In the genomic region with DNA sequence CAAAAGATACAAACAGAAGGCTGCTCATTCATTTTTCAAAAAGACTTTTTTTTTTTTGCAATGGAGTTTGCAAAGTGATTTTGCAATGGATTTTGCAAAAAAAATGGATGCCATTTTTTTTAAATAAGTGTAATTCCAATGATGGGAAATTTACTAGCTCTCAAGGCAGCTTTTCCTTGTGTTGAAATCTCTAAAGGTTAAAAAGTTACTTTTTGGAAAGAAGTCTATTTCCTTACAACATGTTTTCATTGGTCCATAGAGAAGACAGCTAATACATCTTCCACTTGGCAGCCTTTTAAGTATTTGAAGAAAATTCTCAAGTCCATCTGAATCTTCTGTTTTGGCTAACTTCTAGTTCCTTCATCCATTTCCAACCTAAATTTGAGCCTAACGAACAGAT, we compare ENCODE assay signal across 1 cellular context.
TF ChIP-seq lines count a peak whose summit lies in the region.

No MANE protein-coding gene starts in this region.

TF ChIP-seq in SK-N-SH treated with all-trans-retinoic acid at 6 μM for 48 hours, 23 proteins besides CTCF, POLR2A, EP300 and RAD21 (continued from another document):
- TF ChIP-seq, protein P1, sequence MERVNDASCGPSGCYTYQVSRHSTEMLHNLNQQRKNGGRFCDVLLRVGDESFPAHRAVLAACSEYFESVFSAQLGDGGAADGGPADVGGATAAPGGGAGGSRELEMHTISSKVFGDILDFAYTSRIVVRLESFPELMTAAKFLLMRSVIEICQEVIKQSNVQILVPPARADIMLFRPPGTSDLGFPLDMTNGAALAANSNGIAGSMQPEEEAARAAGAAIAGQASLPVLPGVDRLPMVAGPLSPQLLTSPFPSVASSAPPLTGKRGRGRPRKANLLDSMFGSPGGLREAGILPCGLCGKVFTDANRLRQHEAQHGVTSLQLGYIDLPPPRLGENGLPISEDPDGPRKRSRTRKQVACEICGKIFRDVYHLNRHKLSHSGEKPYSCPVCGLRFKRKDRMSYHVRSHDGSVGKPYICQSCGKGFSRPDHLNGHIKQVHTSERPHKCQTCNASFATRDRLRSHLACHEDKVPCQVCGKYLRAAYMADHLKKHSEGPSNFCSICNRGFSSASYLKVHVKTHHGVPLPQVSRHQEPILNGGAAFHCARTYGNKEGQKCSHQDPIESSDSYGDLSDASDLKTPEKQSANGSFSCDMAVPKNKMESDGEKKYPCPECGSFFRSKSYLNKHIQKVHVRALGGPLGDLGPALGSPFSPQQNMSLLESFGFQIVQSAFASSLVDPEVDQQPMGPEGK (CRISPR knock-in tag; IDR thresholded peaks at IDR 0.05; ENCODE audit: borderline replicate concordance): no peak
- TF ChIP-seq RARB (CRISPR knock-in tag; IDR thresholded peaks at IDR 0.05) (no peak), ZFP3 (CRISPR knock-in tag; IDR thresholded peaks at IDR 0.05) (no peak), GLIS3 (CRISPR knock-in tag; IDR thresholded peaks at IDR 0.05) (no peak), TSHZ2 (CRISPR knock-in tag; IDR thresholded peaks at IDR 0.05) (no peak), ZFP30 (CRISPR knock-in tag; IDR thresholded peaks at IDR 0.05) (no peak), ARNTL (CRISPR knock-in tag; IDR thresholded peaks at IDR 0.05; ENCODE audit: borderline replicate concordance, low read depth) (no peak)
